1 cellular context compared by ENCODE assay signal in genomic region chr12:95804296-95804695, GRCh38.
TF ChIP-seq lines count a peak whose summit lies in the region.

No MANE protein-coding gene starts in this region.

TF ChIP-seq in HepG2, 621 proteins besides CTCF, POLR2A, EP300 and RAD21:
- TF ChIP-seq PAX8 (CRISPR knock-in tag; IDR thresholded peaks at IDR 0.05; ENCODE audit: borderline replicate concordance) (no peak), ZNF451 (CRISPR knock-in tag; IDR thresholded peaks at IDR 0.05) (no peak), EED (CRISPR knock-in tag; IDR thresholded peaks at IDR 0.05) (no peak), ZNF276 (CRISPR knock-in tag; IDR thresholded peaks at IDR 0.05; ENCODE audit: low read depth) (no peak), ZBTB7B (CRISPR knock-in tag; IDR thresholded peaks at IDR 0.05) (no peak), SP2 (CRISPR knock-in tag; IDR thresholded peaks at IDR 0.05) (no peak), SP4 (CRISPR knock-in tag; IDR thresholded peaks at IDR 0.05) (no peak), MIER2 (CRISPR knock-in tag; IDR thresholded peaks at IDR 0.05) (no peak), CBX1 (IDR thresholded peaks at IDR 0.05; ENCODE audit: low read depth) (no peak)
- TF ChIP-seq, protein P1, sequence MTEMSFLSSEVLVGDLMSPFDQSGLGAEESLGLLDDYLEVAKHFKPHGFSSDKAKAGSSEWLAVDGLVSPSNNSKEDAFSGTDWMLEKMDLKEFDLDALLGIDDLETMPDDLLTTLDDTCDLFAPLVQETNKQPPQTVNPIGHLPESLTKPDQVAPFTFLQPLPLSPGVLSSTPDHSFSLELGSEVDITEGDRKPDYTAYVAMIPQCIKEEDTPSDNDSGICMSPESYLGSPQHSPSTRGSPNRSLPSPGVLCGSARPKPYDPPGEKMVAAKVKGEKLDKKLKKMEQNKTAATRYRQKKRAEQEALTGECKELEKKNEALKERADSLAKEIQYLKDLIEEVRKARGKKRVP (CRISPR knock-in tag; IDR thresholded peaks at IDR 0.05), result no peak
